In genomic region chr16:66414891-66415290, GRCh38 we compare ENCODE assay signal across 18 cellular contexts. TPM values are rescaled to one million over a fixed set of nuclear protein-coding genes. Genes with fewer than 3 reads are reported as not detected.
"Had no signal": no experiment of that assay in that cellular context is flagged by ENCODE, and none has a peak within 500 bp of the region (broad histone marks: within the 10 kb centered on the region; RNA-seq: fewer than 3 reads in every experiment).

No MANE protein-coding gene starts in this region.

- H3K4me3 ChIP-seq: breast epithelium, dorsolateral prefrontal cortex, esophagus muscularis mucosa, heart right ventricle, ovary, stomach, thoracic aorta had no signal

- H3K27me3 ChIP-seq: breast epithelium, dorsolateral prefrontal cortex, heart right ventricle, ovary had no signal

- H3K4me1 ChIP-seq: breast epithelium, esophagus muscularis mucosa, stomach had no signal

- DNase-seq: activated CD4-positive, alpha-beta T cell treated with anti-CD3 and anti-CD28 coated beads, Interleukin-2, amount 50 U/mL, for 1 hour; activated CD4-positive, CD25-positive, alpha-beta regulatory T cell; activated effector memory CD4-positive, alpha-beta T cell treated with Interleukin-2 at 50 U/mL for 16 hours; activated T-cell treated with anti-CD3 and anti-CD28 coated beads, Interleukin-2, amount 50 U/mL, for 24 hours; dorsolateral prefrontal cortex; heart right ventricle; kidney; left ventricle myocardium superior; mesendoderm; ovary; stimulated activated CD4-positive, alpha-beta T cell treated with anti-CD3 and anti-CD28 coated beads, Interleukin-4, amount 100 ng/mL, for 4 hours; stomach; T-helper 17 cell had no signal

- H3K9me3 ChIP-seq: breast epithelium, ovary had no signal

- H3K27ac ChIP-seq: breast epithelium, dorsolateral prefrontal cortex, esophagus muscularis mucosa, heart right ventricle, ovary, stomach, thoracic aorta had no signal

- ATAC-seq: heart right ventricle, left ventricle myocardium superior, T-helper 17 cell had no signal

- H3K36me3 ChIP-seq: breast epithelium, esophagus muscularis mucosa, heart right ventricle, ovary, stomach, thoracic aorta had no signal

RNA-seq across cellular contexts. Expression of gene BEAN1, which starts 12.2 kb away (rescaled TPM):
- total RNA-seq: skeletal muscle tissue, T-helper 17 cell had no signal

RNA-seq across cellular contexts. Expression of gene CDH5, which starts 48.4 kb away (rescaled TPM):
- total RNA-seq: chondrocyte, T-helper 17 cell had no signal
